In the genomic region with DNA sequence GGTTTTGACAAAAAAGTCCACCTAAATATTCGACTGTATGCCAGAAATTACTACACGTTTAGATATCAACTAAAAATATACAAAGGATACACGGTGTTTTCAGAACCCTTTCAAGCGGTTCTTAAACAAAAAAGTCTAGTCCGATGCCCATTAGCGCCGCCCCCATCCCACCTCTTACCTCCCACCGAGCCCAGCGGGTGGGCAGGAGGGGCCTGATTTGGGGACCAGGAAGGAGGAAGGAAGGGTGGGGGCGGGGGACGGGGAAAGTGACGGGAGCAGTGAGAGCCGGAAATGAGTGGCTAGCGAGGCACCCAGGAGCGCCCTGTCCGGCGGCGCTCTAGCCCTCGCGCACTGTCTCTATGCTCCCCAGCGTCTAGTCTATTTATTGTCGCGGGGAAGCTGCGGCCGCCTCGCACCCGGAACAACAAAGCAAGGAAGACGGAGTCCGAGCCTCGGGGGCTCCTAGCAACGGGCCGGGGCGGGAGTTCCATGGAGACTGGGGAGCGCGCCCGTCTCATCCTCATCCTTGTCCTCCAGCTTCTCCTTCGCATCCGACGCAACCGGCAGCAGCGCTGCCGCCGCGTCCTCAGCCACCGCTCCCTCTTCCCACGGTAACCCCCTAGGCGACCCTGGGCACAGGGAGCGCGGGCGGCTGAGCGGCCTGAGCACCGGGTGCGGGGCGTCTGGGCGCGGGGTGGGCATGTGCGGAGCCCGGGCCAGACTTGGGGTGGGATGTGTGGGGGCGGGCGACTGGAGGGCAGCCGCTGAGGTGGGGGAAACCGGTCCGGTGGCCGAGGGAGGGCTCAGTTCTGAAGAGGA, we compare ENCODE assay signal across 1 cellular context.
TF ChIP-seq lines count a peak whose summit lies in the region.

A gene (plus strand): TSS at position 410 of the 819 bp plus-strand sequence. CDS start 26,902 bp downstream, outside the sequence.

TF ChIP-seq in WTC11, 78 proteins besides CTCF, POLR2A, EP300 and RAD21 (continued from another document):
- TF ChIP-seq, protein P1, sequence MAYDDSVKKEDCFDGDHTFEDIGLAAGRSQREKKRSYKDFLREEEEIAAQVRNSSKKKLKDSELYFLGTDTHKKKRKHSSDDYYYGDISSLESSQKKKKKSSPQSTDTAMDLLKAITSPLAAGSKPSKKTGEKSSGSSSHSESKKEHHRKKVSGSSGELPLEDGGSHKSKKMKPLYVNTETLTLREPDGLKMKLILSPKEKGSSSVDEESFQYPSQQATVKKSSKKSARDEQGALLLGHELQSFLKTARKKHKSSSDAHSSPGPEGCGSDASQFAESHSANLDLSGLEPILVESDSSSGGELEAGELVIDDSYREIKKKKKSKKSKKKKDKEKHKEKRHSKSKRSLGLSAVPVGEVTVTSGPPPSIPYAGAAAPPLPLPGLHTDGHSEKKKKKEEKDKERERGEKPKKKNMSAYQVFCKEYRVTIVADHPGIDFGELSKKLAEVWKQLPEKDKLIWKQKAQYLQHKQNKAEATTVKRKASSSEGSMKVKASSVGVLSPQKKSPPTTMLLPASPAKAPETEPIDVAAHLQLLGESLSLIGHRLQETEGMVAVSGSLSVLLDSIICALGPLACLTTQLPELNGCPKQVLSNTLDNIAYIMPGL (CRISPR knock-in tag; IDR thresholded peaks at IDR 0.05), result peak; percentile 33; the same call in 1 of the 2 replicates
- TF ChIP-seq, protein P2, sequence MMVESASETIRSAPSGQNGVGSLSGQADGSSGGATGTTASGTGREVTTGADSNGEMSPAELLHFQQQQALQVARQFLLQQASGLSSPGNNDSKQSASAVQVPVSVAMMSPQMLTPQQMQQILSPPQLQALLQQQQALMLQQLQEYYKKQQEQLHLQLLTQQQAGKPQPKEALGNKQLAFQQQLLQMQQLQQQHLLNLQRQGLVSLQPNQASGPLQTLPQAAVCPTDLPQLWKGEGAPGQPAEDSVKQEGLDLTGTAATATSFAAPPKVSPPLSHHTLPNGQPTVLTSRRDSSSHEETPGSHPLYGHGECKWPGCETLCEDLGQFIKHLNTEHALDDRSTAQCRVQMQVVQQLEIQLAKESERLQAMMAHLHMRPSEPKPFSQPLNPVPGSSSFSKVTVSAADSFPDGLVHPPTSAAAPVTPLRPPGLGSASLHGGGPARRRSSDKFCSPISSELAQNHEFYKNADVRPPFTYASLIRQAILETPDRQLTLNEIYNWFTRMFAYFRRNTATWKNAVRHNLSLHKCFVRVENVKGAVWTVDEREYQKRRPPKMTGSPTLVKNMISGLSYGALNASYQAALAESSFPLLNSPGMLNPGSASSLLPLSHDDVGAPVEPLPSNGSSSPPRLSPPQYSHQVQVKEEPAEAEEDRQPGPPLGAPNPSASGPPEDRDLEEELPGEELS (CRISPR knock-in tag; IDR thresholded peaks at IDR 0.05), result peak; percentile 87
- TF ChIP-seq, protein P3, sequence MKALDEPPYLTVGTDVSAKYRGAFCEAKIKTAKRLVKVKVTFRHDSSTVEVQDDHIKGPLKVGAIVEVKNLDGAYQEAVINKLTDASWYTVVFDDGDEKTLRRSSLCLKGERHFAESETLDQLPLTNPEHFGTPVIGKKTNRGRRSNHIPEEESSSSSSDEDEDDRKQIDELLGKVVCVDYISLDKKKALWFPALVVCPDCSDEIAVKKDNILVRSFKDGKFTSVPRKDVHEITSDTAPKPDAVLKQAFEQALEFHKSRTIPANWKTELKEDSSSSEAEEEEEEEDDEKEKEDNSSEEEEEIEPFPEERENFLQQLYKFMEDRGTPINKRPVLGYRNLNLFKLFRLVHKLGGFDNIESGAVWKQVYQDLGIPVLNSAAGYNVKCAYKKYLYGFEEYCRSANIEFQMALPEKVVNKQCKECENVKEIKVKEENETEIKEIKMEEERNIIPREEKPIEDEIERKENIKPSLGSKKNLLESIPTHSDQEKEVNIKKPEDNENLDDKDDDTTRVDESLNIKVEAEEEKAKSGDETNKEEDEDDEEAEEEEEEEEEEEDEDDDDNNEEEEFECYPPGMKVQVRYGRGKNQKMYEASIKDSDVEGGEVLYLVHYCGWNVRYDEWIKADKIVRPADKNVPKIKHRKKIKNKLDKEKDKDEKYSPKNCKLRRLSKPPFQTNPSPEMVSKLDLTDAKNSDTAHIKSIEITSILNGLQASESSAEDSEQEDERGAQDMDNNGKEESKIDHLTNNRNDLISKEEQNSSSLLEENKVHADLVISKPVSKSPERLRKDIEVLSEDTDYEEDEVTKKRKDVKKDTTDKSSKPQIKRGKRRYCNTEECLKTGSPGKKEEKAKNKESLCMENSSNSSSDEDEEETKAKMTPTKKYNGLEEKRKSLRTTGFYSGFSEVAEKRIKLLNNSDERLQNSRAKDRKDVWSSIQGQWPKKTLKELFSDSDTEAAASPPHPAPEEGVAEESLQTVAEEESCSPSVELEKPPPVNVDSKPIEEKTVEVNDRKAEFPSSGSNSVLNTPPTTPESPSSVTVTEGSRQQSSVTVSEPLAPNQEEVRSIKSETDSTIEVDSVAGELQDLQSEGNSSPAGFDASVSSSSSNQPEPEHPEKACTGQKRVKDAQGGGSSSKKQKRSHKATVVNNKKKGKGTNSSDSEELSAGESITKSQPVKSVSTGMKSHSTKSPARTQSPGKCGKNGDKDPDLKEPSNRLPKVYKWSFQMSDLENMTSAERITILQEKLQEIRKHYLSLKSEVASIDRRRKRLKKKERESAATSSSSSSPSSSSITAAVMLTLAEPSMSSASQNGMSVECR (CRISPR knock-in tag; IDR thresholded peaks at IDR 0.05; ENCODE audit: borderline replicate concordance), result 0 out of 2 replicates have a peak, but pooled peaks have one; percentile 36
- TF ChIP-seq, protein P4, sequence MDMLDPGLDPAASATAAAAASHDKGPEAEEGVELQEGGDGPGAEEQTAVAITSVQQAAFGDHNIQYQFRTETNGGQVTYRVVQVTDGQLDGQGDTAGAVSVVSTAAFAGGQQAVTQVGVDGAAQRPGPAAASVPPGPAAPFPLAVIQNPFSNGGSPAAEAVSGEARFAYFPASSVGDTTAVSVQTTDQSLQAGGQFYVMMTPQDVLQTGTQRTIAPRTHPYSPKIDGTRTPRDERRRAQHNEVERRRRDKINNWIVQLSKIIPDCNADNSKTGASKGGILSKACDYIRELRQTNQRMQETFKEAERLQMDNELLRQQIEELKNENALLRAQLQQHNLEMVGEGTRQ (CRISPR knock-in tag; IDR thresholded peaks at IDR 0.05), result peak; percentile 23
- TF ChIP-seq TEAD1 (CRISPR knock-in tag; IDR thresholded peaks at IDR 0.05) (0 out of 2 replicates have a peak, but pooled peaks have one; percentile 52), NR3C1 (CRISPR knock-in tag; conservative IDR thresholded peaks at IDR 0.05; ENCODE audit: low read depth) (no peak), NFE2L1 (CRISPR knock-in tag; IDR thresholded peaks at IDR 0.05) (peak; percentile 19; the same call in 1 of the 2 replicates), FOXP1 (CRISPR knock-in tag; IDR thresholded peaks at IDR 0.05; ENCODE audit: borderline replicate concordance) (peak; percentile 89; the same call in 1 of the 2 replicates), CREM (CRISPR knock-in tag; IDR thresholded peaks at IDR 0.05) (peak; percentile 77; the same call in 1 of the 2 replicates), ETV6 (CRISPR knock-in tag; IDR thresholded peaks at IDR 0.05) (peak; percentile 99)
